ENCODE assay signal across 8 cellular contexts in the genomic region with DNA sequence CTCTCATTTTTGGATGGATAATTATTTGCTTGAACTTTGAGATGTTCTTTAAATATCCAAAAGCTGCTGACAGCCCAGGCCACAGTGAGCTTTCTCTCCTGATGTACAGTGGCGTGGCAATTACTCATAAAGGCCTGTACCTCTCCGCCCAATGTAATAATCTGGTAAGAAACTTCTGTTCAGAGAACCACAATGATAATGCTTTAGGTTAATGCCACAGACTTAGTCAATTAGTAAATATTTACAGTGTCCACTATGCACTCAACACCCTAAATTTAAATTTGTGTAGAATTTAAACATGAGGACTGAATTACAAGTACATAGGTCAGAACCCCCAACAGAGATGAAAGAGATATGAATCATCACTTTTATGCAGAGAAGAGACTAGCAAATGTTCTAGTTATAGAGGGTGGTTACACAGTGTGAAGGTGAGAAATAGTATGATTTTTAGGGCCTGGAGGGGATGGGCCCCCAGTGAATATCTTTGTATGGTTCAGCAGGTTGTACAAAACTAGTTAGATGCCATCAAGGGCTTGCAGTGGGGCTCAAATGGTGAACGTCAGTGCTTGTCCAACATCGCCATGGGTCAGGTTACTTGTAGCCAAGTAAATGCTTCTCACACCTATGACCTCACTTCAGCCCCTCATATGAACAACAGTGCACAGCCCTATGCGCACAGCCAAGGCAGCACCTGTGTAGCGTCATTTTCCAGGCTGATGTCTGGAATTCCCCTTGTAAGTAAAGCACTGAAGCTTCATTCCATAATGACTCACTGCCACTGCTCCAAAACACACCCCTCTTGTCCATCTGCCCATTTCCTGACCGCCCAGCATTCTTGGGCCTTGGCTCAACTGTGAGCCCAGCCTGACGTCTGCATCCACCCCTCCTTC. TPM values are rescaled to one million over a fixed set of nuclear protein-coding genes. Genes with fewer than 3 reads are reported as not detected.
DNase-seq lines count a peak whose midpoint lies in the region; ATAC-seq, FAIRE-seq and TF ChIP-seq lines count a peak whose summit lies in the region.

No MANE protein-coding gene starts in this region.

- H3K4me1 ChIP-seq in fibroblast of lung (ENCODE audit: control insufficient read depth, extremely low read depth, insufficient read depth, low read length) (peaks cover 60% of the 10 kb centered on the region), prostate gland (replicated peaks) (peaks cover 22% of the 10 kb centered on the region)

- TF ChIP-seq CTCF in fibroblast of lung (conservative IDR thresholded peaks at IDR 0.05 in 1 of 2, IDR thresholded peaks at IDR 0.05 in 1 of 2; ENCODE audit: low read depth in 1 of 2, low read length in 2 of 2), result no peak
- no peak for TF ChIP-seq CTCF in prostate gland (IDR thresholded peaks at IDR 0.05)

- no peaks in the 10 kb centered on the region for H3K9me3 ChIP-seq in fibroblast of lung (ENCODE audit: control insufficient read depth, insufficient read depth, low read depth, low read length)
- H3K9me3 ChIP-seq in prostate gland, result no peaks in the 10 kb centered on the region

- peak; percentile 30 for TF ChIP-seq POLR2A in prostate gland (IDR thresholded peaks at IDR 0.05)

- ATAC-seq in GM21576 (IDR thresholded peaks at IDR 0.05; ENCODE audit: unreplicated experiment), result no peak
- no peak for ATAC-seq in HG03442 (IDR thresholded peaks at IDR 0.05; ENCODE audit: unreplicated experiment)
- ATAC-seq in GM21447 (IDR thresholded peaks at IDR 0.05; ENCODE audit: unreplicated experiment), result no peak

- H3K27me3 ChIP-seq in fibroblast of lung (ENCODE audit: control insufficient read depth, insufficient read depth, low read length) (no peaks in the 10 kb centered on the region), prostate gland (replicated peaks; ENCODE audit: insufficient read depth) (no peaks in the 10 kb centered on the region)

- no peak overlapping the region for H2AFZ ChIP-seq in fibroblast of lung (ENCODE audit: low read length)

- H3K4me2 ChIP-seq in fibroblast of lung (ENCODE audit: extremely low read depth, insufficient read depth, low read length), result peak overlapping the region; percentile 60

- WGBS in prostate gland, result 29% methylated on average over 8 of the region's 8 CpGs

- in situ Hi-C loops in Caki2 (cut with HindIII; ENCODE audit: low pct_unique_long_range_greater_than_20kb, low sequenced_read_pairs), result no loop called here

- peak; percentile 92 for FAIRE-seq in RCC 7860 (lab: Jason Lieb, UNC)

- H4K20me1 ChIP-seq in fibroblast of lung (ENCODE audit: control insufficient read depth, extremely low read depth, insufficient read depth, low read length), result no peaks in the 10 kb centered on the region

- H3K79me2 ChIP-seq in fibroblast of lung (ENCODE audit: control insufficient read depth, insufficient read depth, low read length), result peaks cover 39% of the 10 kb centered on the region

- no peak overlapping the region for H3K4me3 ChIP-seq in fibroblast of lung (replicated peaks in 1 of 4; ENCODE audit: control extremely low read depth in 1 of 4, insufficient read depth in 1 of 4, low read depth in 3 of 4, low read length in 4 of 4)
- H3K4me3 ChIP-seq in prostate gland, result no peak overlapping the region

- intact Hi-C loops in prostate gland (cut with DNase I), result no loop called here

- H3K36me3 ChIP-seq in fibroblast of lung (ENCODE audit: control insufficient read depth, insufficient read depth, low read length) (no peaks in the 10 kb centered on the region), prostate gland (peaks cover 0 to 4% of the 10 kb centered on the region in 2 donors)

- DNase-seq in Caki2 (ENCODE audit: low read depth) (peak; percentile 92), RCC 7860 (ENCODE audit: low spot score) (peak; percentile 95), fibroblast of lung (ENCODE audit: low read depth in 2 of 2) (peak; percentile 95 to 100), prostate gland (ENCODE audit: low spot score) (peak; percentile 68), CD1c-positive myeloid dendritic cell (ENCODE audit: extremely low spot score) (no peak)

- peak overlapping the region; percentile 10 for H3K9ac ChIP-seq in fibroblast of lung (ENCODE audit: insufficient read depth, low read length)

- H3K27ac ChIP-seq in fibroblast of lung (ENCODE audit: insufficient read depth, low read length) (peak overlapping the region; percentile 83), prostate gland (peak overlapping the region; percentile 66 to 92)

RNA-seq across cellular contexts. Expression of a gene that starts 13.3 kb away (rescaled TPM):
- 14.9 and 18.1 TPM in 2 replicates for total RNA-seq in Caki2 (2014; rRNA removed; shearing (Covaris generic); ENCODE audit: low replicate concordance)
- total RNA-seq in fibroblast of lung (42.9 and 84.9 TPM in 2 replicates), prostate gland (100 to 1,000 TPM; 111 to 253 TPM)
- 39.5 and 55.3 TPM in 2 replicates for polyA plus RNA-seq in fibroblast of lung
- 25.1 and 29.1 TPM in 2 replicates for polyA plus RNA-seq in fibroblast of lung (2012)
- 337 and 341 TPM in 2 replicates for polyA minus RNA-seq in fibroblast of lung (ENCODE audit: low replicate concordance)
